In genomic region chr22:38204784-38205183, GRCh38 we compare ENCODE assay signal across 8 cellular contexts. TPM values are rescaled to one million over a fixed set of nuclear protein-coding genes. Genes with fewer than 3 reads are reported as not detected.
DNase-seq lines count a peak whose midpoint lies in the region; ATAC-seq and TF ChIP-seq lines count a peak whose summit lies in the region.

No MANE protein-coding gene starts in this region.

- H3K9me3 Mint-ChIP-seq in activated T-helper 1 cell treated with anti-CD3 and anti-CD28 coated beads, Interleukin-12 subunit alpha, Interleukin-12 subunit beta, Interleukin-2, Interleukin-4 antibody, amounts not matched to agents 30 ng/mL and 10 ng/mL and 1 ng/mL, durations not matched to agents 14 hours and 24 hours and 36 hours, result no peaks in the 10 kb centered on the region
- H3K9me3 Mint-ChIP-seq in memory B cell, result no peaks in the 10 kb centered on the region
- H3K9me3 Mint-ChIP-seq in neural progenitor cell, result no peaks in the 10 kb centered on the region
- no peaks in the 10 kb centered on the region for H3K9me3 Mint-ChIP-seq in CD14-positive monocyte

- peaks cover 53% of the 10 kb centered on the region for H3K27me3 ChIP-seq in neural progenitor cell

- no peaks in the 10 kb centered on the region for H3K9me3 ChIP-seq in neural progenitor cell (ENCODE audit: low read depth)

- no peak for DNase-seq in activated T-helper 1 cell treated with anti-CD3 and anti-CD28 coated beads, Interleukin-12 subunit alpha, Interleukin-12 subunit beta, Interleukin-2, Interleukin-4 antibody, amounts not matched to agents 30 ng/mL and 10 ng/mL and 1 ng/mL, durations not matched to agents 14 hours and 24 hours and 36 hours (ENCODE audit: low spot score)
- DNase-seq in memory B cell (ENCODE audit: low spot score in 2 of 2) (peak in 1 of 2 donors; percentile 17), neural progenitor cell (ENCODE audit: low spot score) (no peak), CD14-positive monocyte (ENCODE audit: low spot score) (no peak)

- H3K4me1 ChIP-seq in neural progenitor cell, result peaks cover 9% of the 10 kb centered on the region

- H3K79me2 ChIP-seq in neural progenitor cell (ENCODE audit: low read depth), result no peaks in the 10 kb centered on the region

- no peak overlapping the region for H3K4me3 ChIP-seq in neural progenitor cell

- H3K27ac Mint-ChIP-seq in activated T-helper 1 cell treated with anti-CD3 and anti-CD28 coated beads, Interleukin-12 subunit alpha, Interleukin-12 subunit beta, Interleukin-2, Interleukin-4 antibody, amounts not matched to agents 30 ng/mL and 10 ng/mL and 1 ng/mL, durations not matched to agents 14 hours and 24 hours and 36 hours, result no peak overlapping the region
- H3K27ac Mint-ChIP-seq in memory B cell (peak overlapping the region; percentile 22), neural progenitor cell (no peak overlapping the region), CD14-positive monocyte (no peak overlapping the region)

- no peaks in the 10 kb centered on the region for H3K27me3 Mint-ChIP-seq in activated T-helper 1 cell treated with anti-CD3 and anti-CD28 coated beads, Interleukin-12 subunit alpha, Interleukin-12 subunit beta, Interleukin-2, Interleukin-4 antibody, amounts not matched to agents 30 ng/mL and 10 ng/mL and 1 ng/mL, durations not matched to agents 14 hours and 24 hours and 36 hours (ENCODE audit: insufficient read depth)
- H3K27me3 Mint-ChIP-seq in memory B cell (no peaks in the 10 kb centered on the region), neural progenitor cell (ENCODE audit: insufficient read depth, low read depth) (no peaks in the 10 kb centered on the region), CD14-positive monocyte (ENCODE audit: low read depth in 3 of 3) (peaks cover 14 to 38% (median 23%) of the 10 kb centered on the region in 3 donors)

- H4K20me1 ChIP-seq in neural progenitor cell (ENCODE audit: low read depth), result peaks cover 17% of the 10 kb centered on the region

- peaks cover 28% of the 10 kb centered on the region for H3F3A ChIP-seq in neural progenitor cell (ENCODE audit: low read depth)

- H3K4me2 ChIP-seq in neural progenitor cell, result no peak overlapping the region

- no peak for TF ChIP-seq POLR2A in GM18505 (IDR thresholded peaks at IDR 0.05; ENCODE audit: borderline replicate concordance, extremely low read depth, insufficient read depth, insufficient read length)

- H3K36me3 ChIP-seq in neural progenitor cell, result no peaks in the 10 kb centered on the region

- no peak overlapping the region for H3K9ac ChIP-seq in neural progenitor cell

- intact Hi-C loops in activated T-helper 1 cell treated with anti-CD3 and anti-CD28 coated beads, Interleukin-12 subunit alpha, Interleukin-12 subunit beta, Interleukin-2, Interleukin-4 antibody, amounts not matched to agents 30 ng/mL and 10 ng/mL and 1 ng/mL, durations not matched to agents 14 hours and 24 hours and 36 hours (cut with micrococcal nuclease), result loop anchor here (5.0 kb wide), 4 partner anchors 68 to 597 kb away; partner anchors contain the start of genes DDX17, GGA1 and TMEM184B
- intact Hi-C loops in CD14-positive monocyte (cut with micrococcal nuclease), result loop anchor here in 1 of 2 donors (1.0 to 5.0 kb wide), 2 partner anchors 9 to 57 kb away; no protein-coding TSS in a partner anchor

- ATAC-seq in GM18907 (IDR thresholded peaks at IDR 0.05; ENCODE audit: unreplicated experiment), result peak; percentile 36
- ATAC-seq in memory B cell (ENCODE audit: low read depth), result peak; percentile 42
- ATAC-seq in GM18505 (IDR thresholded peaks at IDR 0.05; ENCODE audit: unreplicated experiment), result no peak
- ATAC-seq in HG02759 (IDR thresholded peaks at IDR 0.05; ENCODE audit: unreplicated experiment), result no peak

- no peaks in the 10 kb centered on the region for H3K36me3 Mint-ChIP-seq in activated T-helper 1 cell treated with anti-CD3 and anti-CD28 coated beads, Interleukin-12 subunit alpha, Interleukin-12 subunit beta, Interleukin-2, Interleukin-4 antibody, amounts not matched to agents 30 ng/mL and 10 ng/mL and 1 ng/mL, durations not matched to agents 14 hours and 24 hours and 36 hours (ENCODE audit: low read depth)
- H3K36me3 Mint-ChIP-seq in memory B cell, result no peaks in the 10 kb centered on the region
- H3K36me3 Mint-ChIP-seq in neural progenitor cell, result no peaks in the 10 kb centered on the region
- peaks cover 0 to 2% of the 10 kb centered on the region in 2 donors for H3K36me3 Mint-ChIP-seq in CD14-positive monocyte

- peak overlapping the region; percentile 95; the same call in 1 of the 2 replicates for H3K27ac ChIP-seq in 22Rv1
- H3K27ac ChIP-seq in neural progenitor cell, result no peak overlapping the region

- TF ChIP-seq CTCF in 22Rv1 (IDR thresholded peaks at IDR 0.05), result no peak
- no peak for TF ChIP-seq CTCF in neural progenitor cell (IDR thresholded peaks at IDR 0.05)
- TF ChIP-seq CTCF in CD14-positive monocyte (IDR thresholded peaks at IDR 0.05), result no peak

- no peak overlapping the region for H2AFZ ChIP-seq in neural progenitor cell (replicated peaks)

- peak overlapping the region; percentile 43 for H3K4me3 Mint-ChIP-seq in activated T-helper 1 cell treated with anti-CD3 and anti-CD28 coated beads, Interleukin-12 subunit alpha, Interleukin-12 subunit beta, Interleukin-2, Interleukin-4 antibody, amounts not matched to agents 30 ng/mL and 10 ng/mL and 1 ng/mL, durations not matched to agents 14 hours and 24 hours and 36 hours
- H3K4me3 Mint-ChIP-seq in memory B cell, result no peak overlapping the region
- H3K4me3 Mint-ChIP-seq in neural progenitor cell, result no peak overlapping the region
- peak overlapping the region in 1 of 2 donors; percentile 12 for H3K4me3 Mint-ChIP-seq in CD14-positive monocyte

- peaks cover 36% of the 10 kb centered on the region for H3K4me1 Mint-ChIP-seq in activated T-helper 1 cell treated with anti-CD3 and anti-CD28 coated beads, Interleukin-12 subunit alpha, Interleukin-12 subunit beta, Interleukin-2, Interleukin-4 antibody, amounts not matched to agents 30 ng/mL and 10 ng/mL and 1 ng/mL, durations not matched to agents 14 hours and 24 hours and 36 hours (ENCODE audit: low read depth)
- H3K4me1 Mint-ChIP-seq in memory B cell (peaks cover 34% of the 10 kb centered on the region), neural progenitor cell (peaks cover 24% of the 10 kb centered on the region), CD14-positive monocyte (peaks cover 41% of the 10 kb centered on the region)

RNA-seq across cellular contexts. Expression of gene MAFF, which starts 3.0 kb away (rescaled TPM):
- total RNA-seq in activated T-helper 1 cell treated with anti-CD3 and anti-CD28 coated beads, Interleukin-12 subunit alpha, Interleukin-12 subunit beta, Interleukin-2, Interleukin-4 antibody, amounts not matched to agents 30 ng/mL and 10 ng/mL and 1 ng/mL, durations not matched to agents 14 hours and 24 hours and 36 hours, result 12.3 and 12.5 TPM in 2 replicates
- total RNA-seq in neural progenitor cell (ENCODE audit: low replicate concordance), result 0.90 and 4.2 TPM in 2 replicates
- 1 to 10 TPM; 1.5 to 2.0 TPM for polyA plus RNA-seq in CD14-positive monocyte

RNA-seq across cellular contexts. Expression of gene PLA2G6, which starts 23.2 kb away (rescaled TPM):
- 34.8 and 34.9 TPM in 2 replicates for total RNA-seq in activated T-helper 1 cell treated with anti-CD3 and anti-CD28 coated beads, Interleukin-12 subunit alpha, Interleukin-12 subunit beta, Interleukin-2, Interleukin-4 antibody, amounts not matched to agents 30 ng/mL and 10 ng/mL and 1 ng/mL, durations not matched to agents 14 hours and 24 hours and 36 hours
- 20.1 and 29.4 TPM in 2 replicates for total RNA-seq in neural progenitor cell (ENCODE audit: low replicate concordance)
- under 1 TPM; 0.43 to 0.62 TPM for polyA plus RNA-seq in CD14-positive monocyte

Comparison
In these comparisons a context has a peak if more than half of its experiments do, and no peak if none do; other contexts are left out.
1. ATAC-seq: peak in GM18907 (single experiment) and memory B cell (single experiment); none in GM18505 (single experiment) and HG02759 (single experiment).